10 cellular contexts compared by ENCODE assay signal in the genomic region with DNA sequence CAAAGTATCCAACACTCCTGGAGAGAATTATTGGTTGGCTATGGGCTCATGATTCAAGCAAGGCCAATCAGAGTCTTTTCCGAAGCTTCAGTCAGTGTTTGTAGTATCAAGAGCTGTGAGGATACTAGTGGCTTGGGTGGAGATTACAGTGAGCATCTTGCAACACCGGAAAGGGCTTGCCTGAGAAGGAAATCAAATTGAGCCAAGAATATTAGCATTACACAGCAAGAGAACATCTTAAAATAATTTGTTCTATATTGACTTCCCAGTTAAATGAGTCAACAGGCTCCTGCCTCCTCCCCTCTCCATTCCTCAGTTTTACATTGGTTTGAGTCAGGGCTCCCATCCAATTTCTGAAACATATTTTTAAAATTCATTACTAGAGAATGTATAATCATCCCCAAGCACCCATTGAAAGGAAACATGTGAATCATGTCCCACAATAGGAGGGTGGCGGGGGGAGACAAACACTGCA.
A peak's percentile ranks its signal among the peaks of the same experiment; 100 is the strongest.
DNase-seq lines count a peak whose midpoint lies in the region; ATAC-seq, FAIRE-seq and TF ChIP-seq lines count a peak whose summit lies in the region.
"Had no signal": no experiment of that assay in that cellular context is flagged by ENCODE, and none has a peak within 500 bp of the region (broad histone marks: within the 10 kb centered on the region; RNA-seq: fewer than 3 reads in every experiment).

No MANE protein-coding gene starts in this region.

- no peaks in the 10 kb centered on the region for H3K27me3 ChIP-seq in esophagus muscularis mucosa

- peak; percentile 96 for DNase-seq in GM04503 (ENCODE audit: low read depth)
- DNase-seq in RWPE1 (ENCODE audit: low spot score): peak; percentile 73
- no peak for DNase-seq in esophagus muscularis mucosa (ENCODE audit: extremely low spot score)
- DNase-seq in pulmonary artery endothelial cell (ENCODE audit: low read depth, low spot score): peak; percentile 70
- DNase-seq in GM10248 (ENCODE audit: extremely low spot score): no peak
- no peak for DNase-seq in frontal cortex (ENCODE audit: low spot score in 2 of 2)
- DNase-seq: activated CD4-positive, alpha-beta T cell treated with anti-CD3 and anti-CD28 coated beads, Interleukin-2, amount 50 U/mL, for 1 hour; NCI-H526 treated with DMSO at 0.1 percent for 48 hours had no signal

- TF ChIP-seq CTCF in RWPE1 (conservative IDR thresholded peaks at IDR 0.05; ENCODE audit: low read depth): no peak
- TF ChIP-seq CTCF in esophagus muscularis mucosa (IDR thresholded peaks at IDR 0.05): no peak
- no peak for TF ChIP-seq CTCF in GM10248 (IDR thresholded peaks at IDR 0.05; ENCODE audit: control extremely low read depth, extremely low read depth, low read depth, missing control alignments)

- peaks cover 0 to under 1% (median 0%) of the 10 kb centered on the region in 4 donors for H3K36me3 ChIP-seq in esophagus muscularis mucosa

- FAIRE-seq in frontal cortex (lab: Jason Lieb, UNC): no peak

- CTCF ChIA-PET in RWPE1 (lab: Yijun Ruan, JAX) (interaction anchor here (1.7 kb wide), 1 partner anchor 216 kb away, joined by 6 read pairs; no protein-coding TSS in a partner anchor), GM10248 (lab: Yijun Ruan, JAX) (interaction anchor here (0.8 to 14.2 kb wide), 8 partner anchors 11 to 304 kb away, joined by 3 to 130 read pairs (median 3); a partner anchor contains a TSS)

- 63% methylated on average over 3 of the region's 3 CpGs for WGBS in esophagus muscularis mucosa

- intact Hi-C loops in esophagus muscularis mucosa (cut with DNase I): no loop called here

- H3K27ac ChIP-seq in RWPE1 (no peak overlapping the region), esophagus muscularis mucosa (replicated peaks in 1 of 4) (peak overlapping the region; percentile 30 to 56 (median 38))

- H3K9me3 ChIP-seq in esophagus muscularis mucosa: no peaks in the 10 kb centered on the region

- POLR2A ChIA-PET in RWPE1 (lab: Yijun Ruan, JAX; ENCODE audit: low non-redundant PET) (no interaction called here), GM10248 (lab: Yijun Ruan, JAX) (interaction anchor here (0.6 kb wide), 1 partner anchor 103 kb away, joined by 3 read pairs; no protein-coding TSS in a partner anchor)

- H3K4me3 ChIP-seq in esophagus muscularis mucosa: no peak overlapping the region

- no peak for TF ChIP-seq POLR2A in esophagus muscularis mucosa (IDR thresholded peaks at IDR 0.05; ENCODE audit: low read depth)

- no peak for TF ChIP-seq EP300 in esophagus muscularis mucosa (IDR thresholded peaks at IDR 0.05)

- peaks cover 0 to 8% (median 4%) of the 10 kb centered on the region in 4 donors for H3K4me1 ChIP-seq in esophagus muscularis mucosa

- ATAC-seq in HG02623 (IDR thresholded peaks at IDR 0.05; ENCODE audit: unreplicated experiment) (no peak), GM19397 (IDR thresholded peaks at IDR 0.05; ENCODE audit: unreplicated experiment) (no peak)

Comparison
In these comparisons a context has a peak if more than half of its experiments do, and no peak if none do; other contexts are left out.
1. DNase-seq: peak in GM04503 (single experiment), RWPE1 (single experiment) and pulmonary artery endothelial cell (single experiment); none in esophagus muscularis mucosa (single experiment), GM10248 (single experiment) and frontal cortex (0 of 2).